ENCODE assay signal across 1 cellular context in the genomic region with DNA sequence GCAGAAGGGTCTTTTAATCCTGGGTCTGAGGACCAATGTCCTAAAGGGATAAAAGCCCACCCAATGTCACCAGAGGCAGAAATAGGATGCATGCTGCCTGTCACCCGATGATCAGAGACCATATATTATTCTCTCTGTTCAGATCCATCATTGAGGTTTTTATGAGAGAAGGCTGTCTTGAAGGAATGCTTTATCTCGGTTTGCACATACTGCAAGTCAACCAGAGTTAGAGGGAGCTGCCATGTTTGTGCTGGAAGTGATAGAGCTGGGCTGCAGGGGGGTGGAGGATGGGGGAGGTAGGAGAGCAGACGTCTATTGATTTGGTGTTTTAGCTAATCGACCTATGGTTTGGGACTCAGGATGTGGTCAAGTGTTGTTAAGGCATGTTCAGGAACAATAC.
TF ChIP-seq lines count a peak whose summit lies in the region.

No MANE protein-coding gene starts in this region.

TF ChIP-seq in GM23338, 12 proteins besides CTCF, POLR2A, EP300 and RAD21:
- no peak for TF ChIP-seq ZNF114 (CRISPR knock-in tag; IDR thresholded peaks at IDR 0.05)
- no peak for TF ChIP-seq POLR2AphosphoS5 (IDR thresholded peaks at IDR 0.05; ENCODE audit: low read depth)
- no peak for TF ChIP-seq STAT1 (IDR thresholded peaks at IDR 0.05; ENCODE audit: unreplicated experiment)
- TF ChIP-seq CREB1 (CRISPR knock-in tag; IDR thresholded peaks at IDR 0.05; ENCODE audit: low read depth): no peak
- no peak for TF ChIP-seq EZH2phosphoT487 (IDR thresholded peaks at IDR 0.05; ENCODE audit: unreplicated experiment)
- TF ChIP-seq, protein P1, sequence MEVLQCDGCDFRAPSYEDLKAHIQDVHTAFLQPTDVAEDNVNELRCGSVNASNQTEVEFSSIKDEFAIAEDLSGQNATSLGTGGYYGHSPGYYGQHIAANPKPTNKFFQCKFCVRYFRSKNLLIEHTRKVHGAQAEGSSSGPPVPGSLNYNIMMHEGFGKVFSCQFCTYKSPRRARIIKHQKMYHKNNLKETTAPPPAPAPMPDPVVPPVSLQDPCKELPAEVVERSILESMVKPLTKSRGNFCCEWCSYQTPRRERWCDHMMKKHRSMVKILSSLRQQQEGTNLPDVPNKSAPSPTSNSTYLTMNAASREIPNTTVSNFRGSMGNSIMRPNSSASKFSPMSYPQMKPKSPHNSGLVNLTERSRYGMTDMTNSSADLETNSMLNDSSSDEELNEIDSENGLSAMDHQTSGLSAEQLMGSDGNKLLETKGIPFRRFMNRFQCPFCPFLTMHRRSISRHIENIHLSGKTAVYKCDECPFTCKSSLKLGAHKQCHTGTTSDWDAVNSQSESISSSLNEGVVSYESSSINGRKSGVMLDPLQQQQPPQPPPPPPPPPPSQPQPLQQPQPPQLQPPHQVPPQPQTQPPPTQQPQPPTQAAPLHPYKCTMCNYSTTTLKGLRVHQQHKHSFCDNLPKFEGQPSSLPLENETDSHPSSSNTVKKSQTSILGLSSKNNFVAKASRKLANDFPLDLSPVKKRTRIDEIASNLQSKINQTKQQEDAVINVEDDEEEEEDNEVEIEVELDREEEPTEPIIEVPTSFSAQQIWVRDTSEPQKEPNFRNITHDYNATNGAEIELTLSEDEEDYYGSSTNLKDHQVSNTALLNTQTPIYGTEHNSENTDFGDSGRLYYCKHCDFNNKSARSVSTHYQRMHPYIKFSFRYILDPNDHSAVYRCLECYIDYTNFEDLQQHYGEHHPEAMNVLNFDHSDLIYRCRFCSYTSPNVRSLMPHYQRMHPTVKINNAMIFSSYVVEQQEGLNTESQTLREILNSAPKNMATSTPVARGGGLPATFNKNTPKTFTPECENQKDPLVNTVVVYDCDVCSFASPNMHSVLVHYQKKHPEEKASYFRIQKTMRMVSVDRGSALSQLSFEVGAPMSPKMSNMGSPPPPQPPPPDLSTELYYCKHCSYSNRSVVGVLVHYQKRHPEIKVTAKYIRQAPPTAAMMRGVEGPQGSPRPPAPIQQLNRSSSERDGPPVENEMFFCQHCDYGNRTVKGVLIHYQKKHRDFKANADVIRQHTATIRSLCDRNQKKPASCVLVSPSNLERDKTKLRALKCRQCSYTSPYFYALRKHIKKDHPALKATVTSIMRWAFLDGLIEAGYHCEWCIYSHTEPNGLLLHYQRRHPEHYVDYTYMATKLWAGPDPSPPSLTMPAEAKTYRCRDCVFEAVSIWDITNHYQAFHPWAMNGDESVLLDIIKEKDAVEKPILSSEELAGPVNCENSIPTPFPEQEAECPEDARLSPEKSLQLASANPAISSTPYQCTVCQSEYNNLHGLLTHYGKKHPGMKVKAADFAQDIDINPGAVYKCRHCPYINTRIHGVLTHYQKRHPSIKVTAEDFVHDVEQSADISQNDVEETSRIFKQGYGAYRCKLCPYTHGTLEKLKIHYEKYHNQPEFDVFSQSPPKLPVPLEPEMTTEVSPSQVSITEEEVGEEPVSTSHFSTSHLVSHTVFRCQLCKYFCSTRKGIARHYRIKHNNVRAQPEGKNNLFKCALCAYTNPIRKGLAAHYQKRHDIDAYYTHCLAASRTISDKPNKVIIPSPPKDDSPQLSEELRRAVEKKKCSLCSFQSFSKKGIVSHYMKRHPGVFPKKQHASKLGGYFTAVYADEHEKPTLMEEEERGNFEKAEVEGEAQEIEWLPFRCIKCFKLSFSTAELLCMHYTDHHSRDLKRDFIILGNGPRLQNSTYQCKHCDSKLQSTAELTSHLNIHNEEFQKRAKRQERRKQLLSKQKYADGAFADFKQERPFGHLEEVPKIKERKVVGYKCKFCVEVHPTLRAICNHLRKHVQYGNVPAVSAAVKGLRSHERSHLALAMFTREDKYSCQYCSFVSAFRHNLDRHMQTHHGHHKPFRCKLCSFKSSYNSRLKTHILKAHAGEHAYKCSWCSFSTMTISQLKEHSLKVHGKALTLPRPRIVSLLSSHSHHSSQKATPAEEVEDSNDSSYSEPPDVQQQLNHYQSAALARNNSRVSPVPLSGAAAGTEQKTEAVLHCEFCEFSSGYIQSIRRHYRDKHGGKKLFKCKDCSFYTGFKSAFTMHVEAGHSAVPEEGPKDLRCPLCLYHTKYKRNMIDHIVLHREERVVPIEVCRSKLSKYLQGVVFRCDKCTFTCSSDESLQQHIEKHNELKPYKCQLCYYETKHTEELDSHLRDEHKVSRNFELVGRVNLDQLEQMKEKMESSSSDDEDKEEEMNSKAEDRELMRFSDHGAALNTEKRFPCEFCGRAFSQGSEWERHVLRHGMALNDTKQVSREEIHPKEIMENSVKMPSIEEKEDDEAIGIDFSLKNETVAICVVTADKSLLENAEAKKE (CRISPR knock-in tag; IDR thresholded peaks at IDR 0.05): no peak
- TF ChIP-seq, protein P2, sequence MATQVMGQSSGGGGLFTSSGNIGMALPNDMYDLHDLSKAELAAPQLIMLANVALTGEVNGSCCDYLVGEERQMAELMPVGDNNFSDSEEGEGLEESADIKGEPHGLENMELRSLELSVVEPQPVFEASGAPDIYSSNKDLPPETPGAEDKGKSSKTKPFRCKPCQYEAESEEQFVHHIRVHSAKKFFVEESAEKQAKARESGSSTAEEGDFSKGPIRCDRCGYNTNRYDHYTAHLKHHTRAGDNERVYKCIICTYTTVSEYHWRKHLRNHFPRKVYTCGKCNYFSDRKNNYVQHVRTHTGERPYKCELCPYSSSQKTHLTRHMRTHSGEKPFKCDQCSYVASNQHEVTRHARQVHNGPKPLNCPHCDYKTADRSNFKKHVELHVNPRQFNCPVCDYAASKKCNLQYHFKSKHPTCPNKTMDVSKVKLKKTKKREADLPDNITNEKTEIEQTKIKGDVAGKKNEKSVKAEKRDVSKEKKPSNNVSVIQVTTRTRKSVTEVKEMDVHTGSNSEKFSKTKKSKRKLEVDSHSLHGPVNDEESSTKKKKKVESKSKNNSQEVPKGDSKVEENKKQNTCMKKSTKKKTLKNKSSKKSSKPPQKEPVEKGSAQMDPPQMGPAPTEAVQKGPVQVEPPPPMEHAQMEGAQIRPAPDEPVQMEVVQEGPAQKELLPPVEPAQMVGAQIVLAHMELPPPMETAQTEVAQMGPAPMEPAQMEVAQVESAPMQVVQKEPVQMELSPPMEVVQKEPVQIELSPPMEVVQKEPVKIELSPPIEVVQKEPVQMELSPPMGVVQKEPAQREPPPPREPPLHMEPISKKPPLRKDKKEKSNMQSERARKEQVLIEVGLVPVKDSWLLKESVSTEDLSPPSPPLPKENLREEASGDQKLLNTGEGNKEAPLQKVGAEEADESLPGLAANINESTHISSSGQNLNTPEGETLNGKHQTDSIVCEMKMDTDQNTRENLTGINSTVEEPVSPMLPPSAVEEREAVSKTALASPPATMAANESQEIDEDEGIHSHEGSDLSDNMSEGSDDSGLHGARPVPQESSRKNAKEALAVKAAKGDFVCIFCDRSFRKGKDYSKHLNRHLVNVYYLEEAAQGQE (IDR thresholded peaks at IDR 0.05; ENCODE audit: unreplicated experiment): no peak
- no peak for TF ChIP-seq ZNF331 (CRISPR knock-in tag; IDR thresholded peaks at IDR 0.05; ENCODE audit: low read depth)
- TF ChIP-seq JUNB (IDR thresholded peaks at IDR 0.05; ENCODE audit: unreplicated experiment): no peak
- no peak for TF ChIP-seq NANOG (IDR thresholded peaks at IDR 0.05; ENCODE audit: borderline replicate concordance)
- TF ChIP-seq, protein P3, sequence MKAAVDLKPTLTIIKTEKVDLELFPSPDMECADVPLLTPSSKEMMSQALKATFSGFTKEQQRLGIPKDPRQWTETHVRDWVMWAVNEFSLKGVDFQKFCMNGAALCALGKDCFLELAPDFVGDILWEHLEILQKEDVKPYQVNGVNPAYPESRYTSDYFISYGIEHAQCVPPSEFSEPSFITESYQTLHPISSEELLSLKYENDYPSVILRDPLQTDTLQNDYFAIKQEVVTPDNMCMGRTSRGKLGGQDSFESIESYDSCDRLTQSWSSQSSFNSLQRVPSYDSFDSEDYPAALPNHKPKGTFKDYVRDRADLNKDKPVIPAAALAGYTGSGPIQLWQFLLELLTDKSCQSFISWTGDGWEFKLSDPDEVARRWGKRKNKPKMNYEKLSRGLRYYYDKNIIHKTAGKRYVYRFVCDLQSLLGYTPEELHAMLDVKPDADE (IDR thresholded peaks at IDR 0.05): no peak
- no peak for TF ChIP-seq EZH2 (IDR thresholded peaks at IDR 0.05; ENCODE audit: low read depth, unreplicated experiment)
